Comparison of ENCODE assay signal across 26 cellular contexts in the genomic region with DNA sequence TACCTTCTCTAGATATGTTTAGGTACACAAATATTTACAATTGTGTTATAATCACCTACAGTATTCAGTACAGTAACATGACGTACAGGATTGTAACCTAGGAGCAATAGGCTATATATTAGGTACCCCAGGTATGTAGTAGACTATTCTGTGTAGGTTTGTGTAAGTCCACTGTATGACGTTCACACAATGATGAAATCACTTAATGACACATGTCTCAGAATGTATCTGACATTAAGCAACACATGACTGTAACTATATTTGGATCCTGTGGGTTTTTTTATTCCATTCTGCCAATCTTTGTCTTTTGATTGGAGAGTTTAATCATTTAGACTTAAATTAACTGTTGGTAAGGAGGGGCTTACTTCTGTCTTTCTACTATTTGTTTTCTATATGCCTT. TPM values are rescaled to one million over a fixed set of nuclear protein-coding genes. Genes with fewer than 3 reads are reported as not detected.
DNase-seq lines count a peak whose midpoint lies in the region; ATAC-seq and TF ChIP-seq lines count a peak whose summit lies in the region.
"Had no signal": no experiment of that assay in that cellular context is flagged by ENCODE, and none has a peak within 500 bp of the region (broad histone marks: within the 10 kb centered on the region; RNA-seq: fewer than 3 reads in every experiment).

No MANE protein-coding gene starts in this region.

- H3K27me3 ChIP-seq in breast epithelium (no peaks in the 10 kb centered on the region), RWPE2 (ENCODE audit: insufficient read depth, poor library complexity, severe bottlenecking) (no peaks in the 10 kb centered on the region), prostate gland (replicated peaks; ENCODE audit: insufficient read depth) (no peaks in the 10 kb centered on the region)
- H3K27me3 ChIP-seq: Peyer's patch, SJCRH30 had no signal

- no peak overlapping the region for H3K4me3 Mint-ChIP-seq in MCF 10A (ENCODE audit: unreplicated experiment)

- no peak overlapping the region for H3K27ac Mint-ChIP-seq in MCF 10A (ENCODE audit: low read depth, unreplicated experiment)

- H3K36me3 ChIP-seq in breast epithelium (no peaks in the 10 kb centered on the region), RWPE2 (ENCODE audit: low read depth) (no peaks in the 10 kb centered on the region), prostate gland (no peaks in the 10 kb centered on the region)
- H3K36me3 ChIP-seq: Peyer's patch, SJCRH30 had no signal

- CTCF ChIA-PET in MCF 10A (lab: Yijun Ruan, JAX) (no interaction called here), HEK293T (lab: Yijun Ruan, JAX) (no interaction called here)

- intact Hi-C loops in MCF 10A (cut with micrococcal nuclease) (no loop called here), breast epithelium (cut with DNase I; ENCODE audit: low total_unique reads) (no loop called here), prostate gland (cut with DNase I) (no loop called here)

- H3K27ac ChIP-seq in breast epithelium (no peak overlapping the region), RWPE2 (ENCODE audit: poor library complexity, severe bottlenecking) (no peak overlapping the region), prostate gland (no peak overlapping the region)
- H3K27ac ChIP-seq: Peyer's patch, SJCRH30 had no signal

- no peaks in the 10 kb centered on the region for H3K36me3 Mint-ChIP-seq in MCF 10A (ENCODE audit: insufficient read depth, unreplicated experiment)

- 0 out of 3 replicates have a peak, but pooled peaks have one; percentile 17 for ATAC-seq in RWPE2 (ENCODE audit: low read depth)
- ATAC-seq in GM21528 (IDR thresholded peaks at IDR 0.05; ENCODE audit: low FRiP score, unreplicated experiment): no peak
- ATAC-seq: Right ventricle myocardium inferior, SK-N-SH treated with all-trans-retinoic acid at 6 μM for 48 hours had no signal

- H3K27me3 Mint-ChIP-seq in MCF 10A (ENCODE audit: insufficient read depth, unreplicated experiment): no peaks in the 10 kb centered on the region

- H3K4me3 ChIP-seq in breast epithelium (no peak overlapping the region), RWPE2 (ENCODE audit: severe bottlenecking) (no peak overlapping the region), epithelial cell of esophagus (ENCODE audit: low read length) (no peak overlapping the region), prostate gland (no peak overlapping the region)
- H3K4me3 ChIP-seq: Peyer's patch, SJCRH30 had no signal

- peaks cover 6% of the 10 kb centered on the region for H3K4me1 Mint-ChIP-seq in MCF 10A (ENCODE audit: insufficient read depth, unreplicated experiment)

- H3K9me3 ChIP-seq in breast epithelium (peaks cover 0 to 5% of the 10 kb centered on the region in 2 donors), RWPE2 (ENCODE audit: severe bottlenecking) (no peaks in the 10 kb centered on the region), prostate gland (no peaks in the 10 kb centered on the region)
- H3K9me3 ChIP-seq: Peyer's patch, SJCRH30 had no signal

- 82% methylated on average over 2 of the region's 2 CpGs for WGBS in prostate gland

- no peaks in the 10 kb centered on the region for H3K4me1 ChIP-seq in breast epithelium
- no peaks in the 10 kb centered on the region for H3K4me1 ChIP-seq in RWPE2 (ENCODE audit: insufficient read depth, poor library complexity, severe bottlenecking)
- H3K4me1 ChIP-seq in prostate gland (replicated peaks): no peaks in the 10 kb centered on the region
- H3K4me1 ChIP-seq: Peyer's patch, SJCRH30 had no signal

- no TSS peak for BruUV-seq in MCF 10A (replicated peaks; lab: Mats Ljungman, UMichigan)

- no peak for TF ChIP-seq POLR2A in breast epithelium (IDR thresholded peaks at IDR 0.05)
- no peak for TF ChIP-seq POLR2A in prostate gland (IDR thresholded peaks at IDR 0.05)

- POLR2A ChIA-PET in MCF 10A (lab: Yijun Ruan, JAX) (interaction anchor here (0.7 to 0.9 kb wide), 2 partner anchors 10 to 17 kb away, joined by 3 to 4 read pairs; no protein-coding TSS in a partner anchor), HEK293T (lab: Yijun Ruan, JAX) (no interaction called here)

- H3K9me3 Mint-ChIP-seq in MCF 10A (ENCODE audit: unreplicated experiment): peaks cover 8% of the 10 kb centered on the region

- DNase-seq in MCF 10A (ENCODE audit: unreplicated experiment) (peak; percentile 68), breast epithelium (ENCODE audit: low spot score in 2 of 2) (no peak), RWPE2 (ENCODE audit: low spot score) (no peak), epithelial cell of esophagus (ENCODE audit: low read depth) (peak; percentile 68), prostate gland (ENCODE audit: low spot score) (no peak), medulla oblongata (ENCODE audit: extremely low spot score) (no peak), HEK293T (ENCODE audit: extremely low spot score) (no peak)
- DNase-seq: 8988T, DMS153, DND-41, Kasumi-1, NCI-H1092, NCI-H1417 treated with DMSO at 0.1 percent for 48 hours, NCI-H1694 treated with DMSO at 0.1 percent for 48 hours, NCI-H2081, NCI-H2227 treated with DMSO at 0.1 percent for 48 hours, NCI-H526 treated with DMSO at 0.1 percent for 48 hours, OCI-M1, Peyer's patch, SJCRH30 had no signal

- TF ChIP-seq CTCF in MCF 10A (IDR thresholded peaks at IDR 0.05; ENCODE audit: unreplicated experiment) (no peak), breast epithelium (IDR thresholded peaks at IDR 0.05) (no peak), RWPE2 (IDR thresholded peaks at IDR 0.05; ENCODE audit: poor library complexity, severe bottlenecking) (no peak), epithelial cell of esophagus (IDR thresholded peaks at IDR 0.05; ENCODE audit: insufficient read depth, low read depth, low read length, missing control alignments) (no peak), prostate gland (IDR thresholded peaks at IDR 0.05) (no peak)

TF ChIP-seq in HEK293T, 16 proteins besides CTCF, POLR2A, EP300 and RAD21:
- TF ChIP-seq FOXM1 (IDR thresholded peaks at IDR 0.05; ENCODE audit: borderline replicate concordance) (no peak), L3MBTL2 (conservative IDR thresholded peaks at IDR 0.05) (no peak), HDGF (IDR thresholded peaks at IDR 0.05; ENCODE audit: borderline replicate concordance) (no peak), SUZ12 (IDR thresholded peaks at IDR 0.05) (no peak), ELF4 (IDR thresholded peaks at IDR 0.05) (no peak), TARDBP (IDR thresholded peaks at IDR 0.05) (no peak), BHLHE40 (IDR thresholded peaks at IDR 0.05; ENCODE audit: borderline replicate concordance) (no peak), LEF1 (IDR thresholded peaks at IDR 0.05; ENCODE audit: borderline replicate concordance) (no peak), ARNT (IDR thresholded peaks at IDR 0.05) (no peak), FOXK2 (IDR thresholded peaks at IDR 0.05) (no peak)

RNA-seq across cellular contexts. Expression of a gene that starts 52.1 kb away (rescaled TPM):
- total RNA-seq in MCF 10A (2022) (not detected in 2 replicates), breast epithelium (under 1 TPM in 2 of 3 donors, not detected in 1; 0.16 to 0.33 TPM), prostate gland (1 to 10 TPM in 1 of 2 donors, under 1 TPM in 1; 0.34 to 1.5 TPM)
- total RNA-seq: HT-29, NCI-H460, Peyer's patch had no signal

RNA-seq across cellular contexts. Expression of a gene that starts 55.8 kb away (rescaled TPM):
- total RNA-seq in MCF 10A (2022) (not detected in 2 replicates), breast epithelium (1 to 10 TPM in 1 of 3 donors, under 1 TPM in 2; 0.15 to 3.6 (median 0.16) TPM), prostate gland (not detected)
- total RNA-seq: H4, NCI-H460 had no signal

Comparison
In these comparisons a context has a peak if more than half of its experiments do, and no peak if none do; other contexts are left out.
1. DNase-seq: peak in MCF 10A (single experiment) and epithelial cell of esophagus (single experiment); none in breast epithelium (0 of 2), RWPE2 (single experiment), prostate gland (single experiment), medulla oblongata (single experiment) and HEK293T (single experiment).